ENCODE assay signal across 8 cellular contexts in the genomic region with DNA sequence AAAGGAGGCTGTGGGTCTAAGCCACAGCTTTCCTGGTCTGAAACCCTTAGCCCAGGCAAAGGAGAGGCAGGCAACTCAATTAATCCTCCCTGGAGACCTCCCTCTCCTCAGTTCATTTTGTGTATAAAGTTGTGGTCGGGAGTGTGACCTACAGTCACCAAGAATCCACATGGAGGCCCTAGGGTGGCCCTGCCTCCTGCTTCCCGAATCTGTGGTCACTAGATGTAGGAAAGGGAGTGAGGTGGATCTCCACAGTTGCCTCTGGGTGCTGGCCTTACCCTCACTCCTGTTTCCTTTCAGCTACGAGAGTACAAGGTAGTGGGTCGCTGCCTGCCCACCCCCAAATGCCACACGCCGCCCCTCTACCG. TPM values are rescaled to one million over a fixed set of nuclear protein-coding genes. Genes with fewer than 3 reads are reported as not detected.
A peak's percentile ranks its signal among the peaks of the same experiment; 100 is the strongest.
DNase-seq lines count a peak whose midpoint lies in the region; ATAC-seq and TF ChIP-seq lines count a peak whose summit lies in the region.

No MANE protein-coding gene starts in this region.

- peaks cover 28% of the 10 kb centered on the region for H3K4me1 Mint-ChIP-seq in activated naive CD4-positive, alpha-beta T cell treated with anti-CD3 and anti-CD28 coated beads, Interleukin-2, amount 10 ng/mL, durations not matched to agents 7 days and 5 days
- peaks cover 16% of the 10 kb centered on the region for H3K4me1 Mint-ChIP-seq in type B pancreatic cell (ENCODE audit: unreplicated experiment)

- CTCF ChIA-PET in activated naive CD4-positive, alpha-beta T cell treated with anti-CD3 and anti-CD28 coated beads, Interleukin-2, amount 10 ng/mL, durations not matched to agents 7 days and 5 days (lab: Charles Lee): interaction anchor here (1.9 to 3.8 kb wide), 2 partner anchors 71 to 140 kb away, joined by 8 to 101 read pairs; a partner anchor contains a TSS

- peak overlapping the region; percentile 93 to 94 for H3K4me3 ChIP-seq in ascending aorta
- H3K4me3 ChIP-seq in lower leg skin (ENCODE audit: low read depth, poor library complexity, severe bottlenecking): peak overlapping the region; percentile 90

- H3K36me3 Mint-ChIP-seq in activated naive CD4-positive, alpha-beta T cell treated with anti-CD3 and anti-CD28 coated beads, Interleukin-2, amount 10 ng/mL, durations not matched to agents 7 days and 5 days: peaks cover 42% of the 10 kb centered on the region
- H3K36me3 Mint-ChIP-seq in type B pancreatic cell: peaks cover 21% of the 10 kb centered on the region

- H3K36me3 ChIP-seq in ascending aorta: peaks cover 38 to 49% of the 10 kb centered on the region in 2 donors

- DNase-seq in activated naive CD4-positive, alpha-beta T cell treated with anti-CD3 and anti-CD28 coated beads, Interleukin-2, amount 10 ng/mL, durations not matched to agents 7 days and 5 days: no peak
- no peak for DNase-seq in activated naive CD4-positive, alpha-beta T cell treated with anti-CD3 and anti-CD28 coated beads, Interleukin-2, amount 50 U/mL, for 16 hours
- DNase-seq in ascending aorta (ENCODE audit: low spot score in 2 of 2) (no peak), lower leg skin (ENCODE audit: low spot score in 2 of 2) (no peak), type B pancreatic cell (ENCODE audit: extremely low spot score, unreplicated experiment) (no peak), activated gamma-delta T cell treated with Interleukin-2 at 50 U/mL for 16 hours (no peak)
- DNase-seq in activated effector memory CD4-positive, alpha-beta T cell treated with anti-CD3 and anti-CD28 coated beads, Interleukin-2, amount 50 U/mL, for 16 hours: no peak

- TF ChIP-seq POLR2A in lower leg skin (IDR thresholded peaks at IDR 0.05): no peak

- H3K4me3 Mint-ChIP-seq in activated naive CD4-positive, alpha-beta T cell treated with anti-CD3 and anti-CD28 coated beads, Interleukin-2, amount 10 ng/mL, durations not matched to agents 7 days and 5 days: peak overlapping the region; percentile 96
- peak overlapping the region; percentile 99 for H3K4me3 Mint-ChIP-seq in type B pancreatic cell

- H3K27me3 Mint-ChIP-seq in activated naive CD4-positive, alpha-beta T cell treated with anti-CD3 and anti-CD28 coated beads, Interleukin-2, amount 10 ng/mL, durations not matched to agents 7 days and 5 days: no peaks in the 10 kb centered on the region
- H3K27me3 Mint-ChIP-seq in type B pancreatic cell: no peaks in the 10 kb centered on the region

- H3K9me3 Mint-ChIP-seq in activated naive CD4-positive, alpha-beta T cell treated with anti-CD3 and anti-CD28 coated beads, Interleukin-2, amount 10 ng/mL, durations not matched to agents 7 days and 5 days: no peaks in the 10 kb centered on the region
- no peaks in the 10 kb centered on the region for H3K9me3 Mint-ChIP-seq in type B pancreatic cell

- H3K27ac Mint-ChIP-seq in activated naive CD4-positive, alpha-beta T cell treated with anti-CD3 and anti-CD28 coated beads, Interleukin-2, amount 10 ng/mL, durations not matched to agents 7 days and 5 days: peak overlapping the region; percentile 95
- H3K27ac Mint-ChIP-seq in type B pancreatic cell: peak overlapping the region; percentile 94

- H3K27ac ChIP-seq in ascending aorta: no peak overlapping the region

- intact Hi-C loops in ascending aorta (cut with DNase I): loop anchor here (10.0 kb wide), 1 partner anchor 194 kb away; no protein-coding TSS in a partner anchor
- intact Hi-C loops in lower leg skin (cut with DNase I; ENCODE audit: low total_unique reads): loop anchor here (5.0 kb wide), 1 partner anchor 71 kb away; a partner anchor contains a TSS

- H3K4me1 ChIP-seq in ascending aorta: peaks cover 10 to 17% of the 10 kb centered on the region in 2 donors

- 31 to 35% methylated on average over 7 of the region's 7 CpGs for WGBS in lower leg skin, 2 donors

- TF ChIP-seq CTCF in ascending aorta (IDR thresholded peaks at IDR 0.05) (no peak), lower leg skin (IDR thresholded peaks at IDR 0.05) (no peak), type B pancreatic cell (conservative IDR thresholded peaks at IDR 0.05) (no peak)

- ATAC-seq in HG02571 (IDR thresholded peaks at IDR 0.05; ENCODE audit: unreplicated experiment): no peak

- H3K27me3 ChIP-seq in ascending aorta: no peaks in the 10 kb centered on the region

- no peaks in the 10 kb centered on the region for H3K9me3 ChIP-seq in ascending aorta

RNA-seq across cellular contexts. Expression of a gene that starts 1.3 kb away (rescaled TPM):
- 2,481 TPM for total RNA-seq in ascending aorta
- total RNA-seq in lower leg skin: 1,000 to 10,000 TPM; 2,094 to 3,301 (median 2,396) TPM
- 2,506 and 2,537 TPM in 2 replicates for total RNA-seq in type B pancreatic cell (ENCODE audit: low replicate concordance)

RNA-seq across cellular contexts. Expression of a gene that starts 10.8 kb away (rescaled TPM):
- total RNA-seq in ascending aorta (not detected), lower leg skin (not detected), type B pancreatic cell (ENCODE audit: low replicate concordance) (0.75 and 2.3 TPM in 2 replicates)

RNA-seq across cellular contexts. Expression of a gene that starts 13.2 kb away (rescaled TPM):
- total RNA-seq in ascending aorta (28.1 TPM), lower leg skin (1 to 10 TPM; 2.1 to 4.0 (median 3.7) TPM), type B pancreatic cell (ENCODE audit: low replicate concordance) (1.4 and 4.3 TPM in 2 replicates)

RNA-seq across cellular contexts. Expression of a gene that starts 39.7 kb away (rescaled TPM):
- total RNA-seq in ascending aorta (not detected), lower leg skin (not detected), type B pancreatic cell (ENCODE audit: low replicate concordance) (not detected in 2 replicates)
